In genomic region chr1:30539856-30540243, GRCh38 we compare ENCODE assay signal across 27 cellular contexts.
"Had no signal": no experiment of that assay in that cellular context is flagged by ENCODE, and none has a peak within 500 bp of the region (broad histone marks: within the 10 kb centered on the region; RNA-seq: fewer than 3 reads in every experiment).

No MANE protein-coding gene starts in this region.

- DNase-seq: naive B cell; naive thymus-derived CD8-positive, alpha-beta T cell; nephron progenitor cell; occipital lobe; pancreas; retina; right cardiac atrium; right lobe of liver; sigmoid colon; small intestine; stimulated activated CD4-positive, alpha-beta T cell treated with anti-CD3 and anti-CD28 coated beads, Interleukin-12 subunit alpha, Interleukin-12 subunit beta, amount 100 ng/mL, for 4 hours; stimulated activated CD4-positive, alpha-beta T cell treated with anti-CD3 and anti-CD28 coated beads, Interleukin-1b, Interleukin-23, amount 100 ng/mL, for 48 hours; stimulated activated CD4-positive, alpha-beta T cell treated with anti-CD3 and anti-CD28 coated beads, Interleukin-4, amount 100 ng/mL, for 1 hour; stimulated activated CD4-positive, alpha-beta T cell treated with anti-CD3 and anti-CD28 coated beads, Interleukin-4, amount 100 ng/mL, for 4 hours; stimulated activated CD8-positive, alpha-beta memory T cell treated with anti-CD3 and anti-CD28 coated beads, Interleukin-4, amount 100 ng/mL, for 48 hours; stimulated activated naive CD4-positive, alpha-beta T cell; stomach; thyroid gland; trophoblast cell; upper lobe of left lung had no signal

- H3K27ac ChIP-seq: pancreas, prostate gland, right lobe of liver, sigmoid colon, stomach, thoracic aorta, thyroid gland, tibial nerve, upper lobe of left lung, vagina had no signal

- ATAC-seq: naive thymus-derived CD8-positive, alpha-beta T cell; pancreas; right lobe of liver; stimulated activated memory B cell treated with anti-CD40 and anti-IgM and Interleukin-4, amounts not matched to agents 10 μg/mL and 1 μg/mL and 100 μg/mL, for 72 hours had no signal

- H3K36me3 Mint-ChIP-seq: naive B cell; naive thymus-derived CD8-positive, alpha-beta T cell; stimulated activated memory B cell treated with anti-CD40 and anti-IgM and Interleukin-4, amounts not matched to agents 10 μg/mL and 1 μg/mL and 100 μg/mL, for 72 hours had no signal

- H3K9me3 Mint-ChIP-seq: naive B cell; naive thymus-derived CD8-positive, alpha-beta T cell; stimulated activated naive CD8-positive, alpha-beta T cell treated with anti-CD3 and anti-CD28 coated beads, Interleukin-15, Interleukin-2, amounts not matched to agents 100 ng/mL and 50 ng/mL, for 24 hours had no signal

- H3K4me1 Mint-ChIP-seq: naive B cell; naive thymus-derived CD8-positive, alpha-beta T cell; stimulated activated memory B cell treated with anti-CD40 and anti-IgM and Interleukin-4, amounts not matched to agents 10 μg/mL and 1 μg/mL and 100 μg/mL, for 72 hours had no signal

- H3K27me3 ChIP-seq: pancreas, right lobe of liver, sigmoid colon, thyroid gland, tibial nerve, upper lobe of left lung, vagina had no signal

- H3K4me3 Mint-ChIP-seq: naive B cell; naive thymus-derived CD8-positive, alpha-beta T cell; nephron progenitor cell; neural crest cell; stimulated activated memory B cell treated with anti-CD40 and anti-IgM and Interleukin-4, amounts not matched to agents 10 μg/mL and 1 μg/mL and 100 μg/mL, for 72 hours; stimulated activated naive CD8-positive, alpha-beta T cell treated with anti-CD3 and anti-CD28 coated beads, Interleukin-15, Interleukin-2, amounts not matched to agents 100 ng/mL and 50 ng/mL, for 24 hours had no signal

- H3K27ac Mint-ChIP-seq: naive B cell; naive thymus-derived CD8-positive, alpha-beta T cell; nephron progenitor cell; stimulated activated memory B cell treated with anti-CD40 and anti-IgM and Interleukin-4, amounts not matched to agents 10 μg/mL and 1 μg/mL and 100 μg/mL, for 72 hours; stimulated activated naive CD8-positive, alpha-beta T cell treated with anti-CD3 and anti-CD28 coated beads, Interleukin-15, Interleukin-2, amounts not matched to agents 100 ng/mL and 50 ng/mL, for 24 hours had no signal

- H3K4me1 ChIP-seq: pancreas, prostate gland, right lobe of liver, sigmoid colon, stomach, thyroid gland, tibial nerve, upper lobe of left lung, vagina had no signal

- H3K36me3 ChIP-seq: pancreas, prostate gland, right lobe of liver, sigmoid colon, stomach, thoracic aorta, thyroid gland, tibial nerve, upper lobe of left lung, vagina had no signal

- H3K9me3 ChIP-seq: pancreas, prostate gland, right lobe of liver, sigmoid colon, thoracic aorta, thyroid gland, tibial nerve, upper lobe of left lung, vagina had no signal

- H3K27me3 Mint-ChIP-seq: stimulated activated naive CD8-positive, alpha-beta T cell treated with anti-CD3 and anti-CD28 coated beads, Interleukin-15, Interleukin-2, amounts not matched to agents 100 ng/mL and 50 ng/mL, for 24 hours had no signal

- H3K4me3 ChIP-seq: pancreas, prostate gland, right lobe of liver, sigmoid colon, stomach, thoracic aorta, thyroid gland, tibial nerve, upper lobe of left lung, vagina had no signal
